ENCODE assay signal across 26 cellular contexts in the genomic region with DNA sequence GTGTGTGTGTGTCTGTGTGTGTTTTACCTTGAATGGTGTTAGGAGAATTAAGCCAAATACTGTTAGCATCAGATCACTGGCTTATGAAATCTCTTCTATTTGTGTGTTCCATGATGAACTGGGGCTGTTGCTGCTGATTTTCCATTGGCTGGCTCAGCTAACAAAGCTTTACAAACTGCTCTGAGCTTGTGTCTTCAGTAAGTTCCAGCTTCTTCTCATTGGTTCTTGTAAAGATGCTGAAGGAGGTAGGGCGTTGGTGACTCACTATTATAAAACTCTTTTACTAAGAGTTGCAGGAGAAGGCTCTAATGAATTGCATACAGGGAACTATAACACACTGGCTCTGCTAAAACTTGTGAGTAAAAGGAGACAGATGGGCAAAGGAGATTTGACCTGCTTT.
DNase-seq lines count a peak whose midpoint lies in the region; ATAC-seq and TF ChIP-seq lines count a peak whose summit lies in the region.
"Had no signal": no experiment of that assay in that cellular context is flagged by ENCODE, and none has a peak within 500 bp of the region (broad histone marks: within the 10 kb centered on the region; RNA-seq: fewer than 3 reads in every experiment).

No MANE protein-coding gene starts in this region.

- DNase-seq in AG20443 (ENCODE audit: low spot score) (peak; percentile 47), epithelial cell of esophagus (ENCODE audit: low read depth) (peak; percentile 23), omental fat pad (ENCODE audit: low spot score) (no peak), T1000 (lab: John Stamatoyannopoulos, UW) (no peak), stomach (no peak)
- DNase-seq in activated T-cell treated with anti-CD3 and anti-CD28 coated beads, Interleukin-2, amount 50 U/mL, for 48 hours: no peak
- DNase-seq: activated CD4-positive, alpha-beta T cell treated with anti-CD3 and anti-CD28 coated beads for 48 hours; activated CD8-positive, alpha-beta memory T cell treated with anti-CD3 and anti-CD28 coated beads for 24 hours; activated effector memory CD4-positive, alpha-beta T cell treated with anti-CD3 and anti-CD28 coated beads, Interleukin-2, amount 50 U/mL, for 16 hours; activated naive CD8-positive, alpha-beta T cell treated with anti-CD3 and anti-CD28 coated beads for 36 hours; CD8-positive, alpha-beta T cell; dermis blood vessel endothelial cell; KBM-7; MG63; NCI-H1105 treated with DMSO at 0.1 percent for 48 hours; NCI-H2029; NCI-H526; SIG-M5; stimulated activated CD4-positive, alpha-beta T cell treated with anti-CD3 and anti-CD28 coated beads, Interleukin-2, amount 100 ng/mL, for 48 hours; substantia nigra; upper lobe of right lung had no signal

- intact Hi-C loops in stomach (cut with DNase I; ENCODE audit: low total_unique reads): no loop called here

- H3K27me3 ChIP-seq in stomach: peaks cover 0 to 45% (median 0%) of the 10 kb centered on the region in 3 donors
- H3K27me3 ChIP-seq: MG63 had no signal

- TF ChIP-seq EP300 in stomach (IDR thresholded peaks at IDR 0.05): no peak

- H3K36me3 ChIP-seq in HEK293 (ENCODE audit: control insufficient read depth in 2 of 2, insufficient read depth in 1 of 2, low read length in 2 of 2) (no peaks in the 10 kb centered on the region), stomach (no peaks in the 10 kb centered on the region)
- H3K36me3 ChIP-seq: MG63, upper lobe of right lung had no signal

- H3K27ac ChIP-seq in HEK293 (ENCODE audit: extremely low read depth, low read depth, low read length): no peak overlapping the region
- no peak overlapping the region for H3K27ac ChIP-seq in stomach
- H3K27ac ChIP-seq: upper lobe of right lung, VCaP had no signal

- H3K4me3 ChIP-seq in HEK293 (ENCODE audit: low read depth, low read length) (no peak overlapping the region), epithelial cell of esophagus (ENCODE audit: low read length) (no peak overlapping the region), stomach (no peak overlapping the region)
- H3K4me3 ChIP-seq: lung, MG63, upper lobe of right lung had no signal

- TF ChIP-seq CTCF in HEK293 (tag by site-specific recombination; IDR thresholded peaks at IDR 0.05): no peak
- no peak for TF ChIP-seq CTCF in epithelial cell of esophagus (IDR thresholded peaks at IDR 0.05; ENCODE audit: insufficient read depth, low read depth, low read length, missing control alignments)
- TF ChIP-seq CTCF in omental fat pad (IDR thresholded peaks at IDR 0.05): no peak
- no peak for TF ChIP-seq CTCF in stomach (IDR thresholded peaks at IDR 0.05)

- H3K9me3 ChIP-seq in HEK293 (ENCODE audit: control insufficient read depth, insufficient read depth, low read depth, low read length) (no peaks in the 10 kb centered on the region), stomach (no peaks in the 10 kb centered on the region)
- H3K9me3 ChIP-seq: upper lobe of right lung had no signal

- TF ChIP-seq POLR2A in stomach (IDR thresholded peaks at IDR 0.05): no peak

- WGBS in stomach, 5 donors: 36 to 67% (median 47%) methylated on average over 1 of the region's 1 CpG

- ATAC-seq in omental fat pad (ENCODE audit: low FRiP score) (peak; percentile 41), HG03159 (IDR thresholded peaks at IDR 0.05; ENCODE audit: unreplicated experiment) (no peak)
- ATAC-seq: CD8-positive, alpha-beta T cell; Panc1; upper lobe of right lung had no signal

- POLR2A ChIA-PET in HEK293 (lab: Yijun Ruan, JAX): no interaction called here

- CTCF ChIA-PET in HEK293 (lab: Yijun Ruan, JAX): interaction anchor here (1.2 kb wide), 1 partner anchor 28 kb away, joined by 4 read pairs; no protein-coding TSS in a partner anchor

- H3K4me1 ChIP-seq in HEK293 (ENCODE audit: control insufficient read depth, insufficient read depth, low read length): no peaks in the 10 kb centered on the region
- no peaks in the 10 kb centered on the region for H3K4me1 ChIP-seq in stomach

TF ChIP-seq in HEK293, 187 proteins besides CTCF, POLR2A, EP300 and RAD21:
- TF ChIP-seq GFI1B (tag by site-specific recombination; IDR thresholded peaks at IDR 0.05): no peak
- TF ChIP-seq, protein P1, sequence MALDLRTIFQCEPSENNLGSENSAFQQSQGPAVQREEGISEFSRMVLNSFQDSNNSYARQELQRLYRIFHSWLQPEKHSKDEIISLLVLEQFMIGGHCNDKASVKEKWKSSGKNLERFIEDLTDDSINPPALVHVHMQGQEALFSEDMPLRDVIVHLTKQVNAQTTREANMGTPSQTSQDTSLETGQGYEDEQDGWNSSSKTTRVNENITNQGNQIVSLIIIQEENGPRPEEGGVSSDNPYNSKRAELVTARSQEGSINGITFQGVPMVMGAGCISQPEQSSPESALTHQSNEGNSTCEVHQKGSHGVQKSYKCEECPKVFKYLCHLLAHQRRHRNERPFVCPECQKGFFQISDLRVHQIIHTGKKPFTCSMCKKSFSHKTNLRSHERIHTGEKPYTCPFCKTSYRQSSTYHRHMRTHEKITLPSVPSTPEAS (tag by site-specific recombination; IDR thresholded peaks at IDR 0.05): peak; percentile 69; the same call in 1 of the 2 replicates

Comparison
In these comparisons a context has a peak if more than half of its experiments do, and no peak if none do; other contexts are left out.
1. DNase-seq: peak in AG20443 (single experiment) and epithelial cell of esophagus (single experiment); none in omental fat pad (single experiment), T1000 (single experiment), activated T-cell treated with anti-CD3 and anti-CD28 coated beads, Interleukin-2, amount 50 U/mL, for 48 hours (0 of 2) and stomach (single experiment).